8 cellular contexts compared by ENCODE assay signal in genomic region chr15:70094690-70095311, GRCh38. TPM values are rescaled to one million over a fixed set of nuclear protein-coding genes. Genes with fewer than 3 reads are reported as not detected.
DNase-seq lines count a peak whose midpoint lies in the region; ATAC-seq, FAIRE-seq and TF ChIP-seq lines count a peak whose summit lies in the region.

No MANE protein-coding gene starts in this region.

- peaks cover 70% of the 10 kb centered on the region for H3K79me2 ChIP-seq in DOHH2 (ENCODE audit: control insufficient read depth, low read length)

- H3K4me1 Mint-ChIP-seq in naive thymus-derived CD4-positive, alpha-beta T cell = peaks cover 52 to 69% (median 58%) of the 10 kb centered on the region in 7 donors

- H3K27ac Mint-ChIP-seq in naive thymus-derived CD4-positive, alpha-beta T cell = peak overlapping the region; percentile 71 to 95 (median 91)

- peaks cover 0 to 6% (median 0%) of the 10 kb centered on the region in 11 donors for H3K9me3 Mint-ChIP-seq in naive thymus-derived CD4-positive, alpha-beta T cell

- H3K4me1 ChIP-seq in DOHH2 (ENCODE audit: control insufficient read depth, low read length) = peaks cover 38% of the 10 kb centered on the region
- peaks cover 44 to 50% of the 10 kb centered on the region in 2 donors for H3K4me1 ChIP-seq in naive thymus-derived CD4-positive, alpha-beta T cell (ENCODE audit: control insufficient read depth in 2 of 2, insufficient read depth in 2 of 2, low read length in 2 of 2)

- H3K27me3 Mint-ChIP-seq in naive thymus-derived CD4-positive, alpha-beta T cell = peaks cover 0 to 6% (median 0%) of the 10 kb centered on the region in 5 donors

- H3K27ac ChIP-seq in DOHH2 (ENCODE audit: low read depth, low read length) = no peak overlapping the region
- H3K27ac ChIP-seq in naive thymus-derived CD4-positive, alpha-beta T cell (ENCODE audit: low read depth, low read length) = peak overlapping the region; percentile 79

- H3K36me3 Mint-ChIP-seq in naive thymus-derived CD4-positive, alpha-beta T cell = peaks cover 10 to 39% (median 14%) of the 10 kb centered on the region in 5 donors

- DNase-seq in NCI-H510A treated with DMSO at 0.1 percent for 48 hours (lab: John Stamatoyannopoulos, UW) (peak; percentile 84), cerebellar cortex (ENCODE audit: low spot score) (peak; percentile 16), NCI-H187 (lab: John Stamatoyannopoulos, UW) (no peak), GM12892 (ENCODE audit: insufficient read length) (no peak)
- DNase-seq in naive thymus-derived CD4-positive, alpha-beta T cell = peak in 7 of 9 donors; percentile 23 to 39 (median 30)

- peak overlapping the region; percentile 98 for H3K4me3 ChIP-seq in DOHH2 (ENCODE audit: low read length)
- H3K4me3 ChIP-seq in naive thymus-derived CD4-positive, alpha-beta T cell (ENCODE audit: low read length) = peak overlapping the region; percentile 87

- CTCF ChIA-PET in naive thymus-derived CD4-positive, alpha-beta T cell (lab: Charles Lee) = interaction anchor here (0.7 to 1.9 kb wide), 5 partner anchors 173 to 372 kb away, joined by 3 to 5 read pairs (median 4); no protein-coding TSS in a partner anchor

- peaks cover 10% of the 10 kb centered on the region for H3F3A ChIP-seq in DOHH2 (ENCODE audit: control insufficient read depth, insufficient read depth)

- FAIRE-seq in GM12892 (lab: Jason Lieb, UNC) = no peak

- no peak for TF ChIP-seq CTCF in DOHH2 (IDR thresholded peaks at IDR 0.05; ENCODE audit: low read depth, low read length, poor library complexity, severe bottlenecking)

- POLR2A ChIA-PET in naive thymus-derived CD4-positive, alpha-beta T cell (lab: Charles Lee) = interaction anchor here (0.6 to 6.9 kb wide), 11 partner anchors 9 to 397 kb away, joined by 3 to 61 read pairs (median 3); no protein-coding TSS in a partner anchor

- no peak for ATAC-seq in naive thymus-derived CD4-positive, alpha-beta T cell
- no peak for ATAC-seq in GM19395 (IDR thresholded peaks at IDR 0.05; ENCODE audit: unreplicated experiment)
- ATAC-seq in GM18505 (IDR thresholded peaks at IDR 0.05; ENCODE audit: unreplicated experiment) = no peak

- peak overlapping the region; percentile 82 for H3K4me2 ChIP-seq in DOHH2 (ENCODE audit: low read length)

- H3K4me3 Mint-ChIP-seq in naive thymus-derived CD4-positive, alpha-beta T cell = peak overlapping the region; percentile 88 to 100 (median 96)

- intact Hi-C loops in naive thymus-derived CD4-positive, alpha-beta T cell (cut with micrococcal nuclease) = loop anchor here (2.0 to 5.0 kb wide), 3 partner anchors 14 to 1818 kb away; partner anchors contain the start of gene FEM1B (in 1 of the 2)

- peaks cover 66% of the 10 kb centered on the region for H3K36me3 ChIP-seq in DOHH2 (ENCODE audit: control insufficient read depth, low read length)
- H3K36me3 ChIP-seq in naive thymus-derived CD4-positive, alpha-beta T cell (ENCODE audit: control insufficient read depth in 2 of 3, insufficient read depth in 3 of 3, low read length in 3 of 3) = peaks cover 0 to 37% (median 3%) of the 10 kb centered on the region in 3 experiments

- TF ChIP-seq POLR2A in GM18505 (IDR thresholded peaks at IDR 0.05; ENCODE audit: borderline replicate concordance, extremely low read depth, insufficient read depth, insufficient read length) (no peak), GM12892 (IDR thresholded peaks at IDR 0.05; ENCODE audit: low read depth, low read length) (no peak)

- no peaks in the 10 kb centered on the region for H3K9me2 ChIP-seq in DOHH2 (replicated peaks; ENCODE audit: control insufficient read depth, low read length)

- peaks cover 22% of the 10 kb centered on the region for H4K20me1 ChIP-seq in DOHH2 (ENCODE audit: control insufficient read depth, insufficient read depth, low read depth, low read length)

- H3K9me3 ChIP-seq in DOHH2 (ENCODE audit: control insufficient read depth, insufficient read depth, low read length) = no peaks in the 10 kb centered on the region
- H3K9me3 ChIP-seq in naive thymus-derived CD4-positive, alpha-beta T cell (ENCODE audit: control insufficient read depth in 2 of 3, low read length in 3 of 3) = no peaks in the 10 kb centered on the region

- no peaks in the 10 kb centered on the region for H3K27me3 ChIP-seq in DOHH2 (ENCODE audit: control insufficient read depth, low read length)
- no peaks in the 10 kb centered on the region for H3K27me3 ChIP-seq in naive thymus-derived CD4-positive, alpha-beta T cell (ENCODE audit: control insufficient read depth in 2 of 2, insufficient read depth in 2 of 2, low read length in 2 of 2)

RNA-seq across cellular contexts. Expression of gene TLE3, which starts 2.9 kb away (rescaled TPM):
- 100 to 1,000 TPM in 4 of 5 experiments, 10 to 100 TPM in 1; 84.5 to 183 (median 120) TPM for total RNA-seq in naive thymus-derived CD4-positive, alpha-beta T cell
- 10 to 100 TPM; 15.2 to 41.4 TPM for polyA plus RNA-seq in naive thymus-derived CD4-positive, alpha-beta T cell
- 12.9 TPM for polyA plus RNA-seq in GM12892 (2012; ENCODE audit: missing spikeins)

Comparison
In these comparisons a context has a peak if more than half of its experiments do, and no peak if none do; other contexts are left out.
1. DNase-seq: peak in NCI-H510A treated with DMSO at 0.1 percent for 48 hours (single experiment), cerebellar cortex (single experiment) and naive thymus-derived CD4-positive, alpha-beta T cell (7 of 9); none in NCI-H187 (0 of 2) and GM12892 (single experiment).